Comparison of ENCODE assay signal across 18 cellular contexts in the genomic region with DNA sequence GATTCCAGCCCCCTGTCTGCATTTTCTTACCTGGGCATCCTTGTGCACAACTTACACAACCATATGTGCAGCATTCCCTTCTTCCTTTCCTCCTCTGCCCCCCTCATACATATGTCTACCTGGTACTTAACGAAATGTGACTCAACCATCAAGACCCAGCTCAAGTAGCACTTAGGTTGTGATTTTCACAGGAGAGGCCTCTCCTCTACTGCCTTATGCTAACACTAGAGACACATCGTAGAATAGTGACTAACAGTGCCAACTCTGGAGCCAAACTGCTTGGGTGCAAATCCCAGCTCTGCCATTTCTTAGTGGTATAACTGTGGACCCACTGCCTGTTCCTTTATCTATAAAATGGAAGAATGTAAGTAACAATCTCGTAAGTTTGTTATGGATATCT.
"Had no signal": no experiment of that assay in that cellular context is flagged by ENCODE, and none has a peak within 500 bp of the region (broad histone marks: within the 10 kb centered on the region; RNA-seq: fewer than 3 reads in every experiment).

No MANE protein-coding gene starts in this region.

- H3K36me3 ChIP-seq: heart right ventricle, right lobe of liver, stomach, suprapubic skin, tibial nerve, vagina had no signal

- H3K9me3 ChIP-seq: right lobe of liver, stomach, suprapubic skin, tibial nerve, vagina had no signal

- H3K27ac ChIP-seq: heart right ventricle, right lobe of liver, skin epidermis, stomach, suprapubic skin, tibial nerve, vagina had no signal

- ATAC-seq: activated CD8-positive, alpha-beta T cell treated with anti-CD3 and anti-CD28 coated beads, Interleukin-2, amount 10 ng/mL, durations not matched to agents 7 days and 5 days; heart right ventricle; naive thymus-derived CD4-positive, alpha-beta T cell; right lobe of liver; stimulated activated memory B cell treated with anti-CD40 and anti-IgM and Interleukin-4, amounts not matched to agents 10 μg/mL and 1 μg/mL and 100 μg/mL, for 72 hours had no signal

- DNase-seq: activated CD4-positive, alpha-beta T cell treated with anti-CD3 and anti-CD28 coated beads for 1 hour; activated CD4-positive, alpha-beta T cell treated with anti-CD3 and anti-CD28 coated beads, Interleukin-2, amount 50 U/mL, for 1 hour; activated CD8-positive, alpha-beta T cell treated with anti-CD3 and anti-CD28 coated beads, Interleukin-2, amount 10 ng/mL, durations not matched to agents 7 days and 5 days; activated gamma-delta T cell; anterior cingulate cortex; caudate nucleus; effector CD4-positive, alpha-beta T cell; heart right ventricle; kidney; naive thymus-derived CD4-positive, alpha-beta T cell; occipital lobe; right lobe of liver; stomach had no signal

- H3K4me3 ChIP-seq: heart right ventricle, right lobe of liver, skin epidermis, stomach, suprapubic skin, tibial nerve, vagina had no signal

- H3K4me1 ChIP-seq: heart right ventricle, right lobe of liver, stomach, suprapubic skin, tibial nerve, vagina had no signal

- H3K27me3 ChIP-seq: heart right ventricle, right lobe of liver, stomach, suprapubic skin, tibial nerve, vagina had no signal
